ENCODE assay signal across 1 cellular context in genomic region chr18:32383040-32383819, GRCh38.
A peak's percentile ranks its signal among the peaks of the same experiment; 100 is the strongest.
TF ChIP-seq lines count a peak whose summit lies in the region.

No MANE protein-coding gene starts in this region.

TF ChIP-seq in HepG2, 621 proteins besides CTCF, POLR2A, EP300 and RAD21 (continued from another document):
- TF ChIP-seq ARID5B (CRISPR knock-in tag; IDR thresholded peaks at IDR 0.05), result peak; percentile 90
- TF ChIP-seq, protein P1, sequence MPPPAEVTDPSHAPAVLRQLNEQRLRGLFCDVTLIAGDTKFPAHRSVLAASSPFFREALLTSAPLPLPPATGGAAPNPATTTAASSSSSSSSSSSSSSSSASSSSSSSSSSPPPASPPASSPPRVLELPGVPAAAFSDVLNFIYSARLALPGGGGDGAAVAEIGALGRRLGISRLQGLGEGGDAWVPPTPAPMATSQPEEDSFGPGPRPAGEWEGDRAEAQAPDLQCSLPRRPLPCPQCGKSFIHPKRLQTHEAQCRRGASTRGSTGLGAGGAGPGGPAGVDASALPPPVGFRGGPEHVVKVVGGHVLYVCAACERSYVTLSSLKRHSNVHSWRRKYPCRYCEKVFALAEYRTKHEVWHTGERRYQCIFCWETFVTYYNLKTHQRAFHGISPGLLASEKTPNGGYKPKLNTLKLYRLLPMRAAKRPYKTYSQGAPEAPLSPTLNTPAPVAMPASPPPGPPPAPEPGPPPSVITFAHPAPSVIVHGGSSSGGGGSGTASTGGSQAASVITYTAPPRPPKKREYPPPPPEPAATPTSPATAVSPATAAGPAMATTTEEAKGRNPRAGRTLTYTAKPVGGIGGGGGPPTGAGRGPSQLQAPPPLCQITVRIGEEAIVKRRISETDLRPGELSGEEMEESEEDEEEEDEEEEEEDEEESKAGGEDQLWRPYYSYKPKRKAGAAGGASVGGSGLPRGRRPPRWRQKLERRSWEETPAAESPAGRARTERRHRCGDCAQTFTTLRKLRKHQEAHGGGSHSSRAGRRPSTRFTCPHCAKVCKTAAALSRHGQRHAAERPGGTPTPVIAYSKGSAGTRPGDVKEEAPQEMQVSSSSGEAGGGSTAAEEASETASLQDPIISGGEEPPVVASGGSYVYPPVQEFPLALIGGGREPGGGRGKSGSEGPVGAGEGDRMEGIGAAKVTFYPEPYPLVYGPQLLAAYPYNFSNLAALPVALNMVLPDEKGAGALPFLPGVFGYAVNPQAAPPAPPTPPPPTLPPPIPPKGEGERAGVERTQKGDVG (CRISPR knock-in tag; IDR thresholded peaks at IDR 0.05; ENCODE audit: borderline replicate concordance), result no peak
- TF ChIP-seq ZBTB38 (CRISPR knock-in tag; IDR thresholded peaks at IDR 0.05), result no peak
- TF ChIP-seq, protein P2, sequence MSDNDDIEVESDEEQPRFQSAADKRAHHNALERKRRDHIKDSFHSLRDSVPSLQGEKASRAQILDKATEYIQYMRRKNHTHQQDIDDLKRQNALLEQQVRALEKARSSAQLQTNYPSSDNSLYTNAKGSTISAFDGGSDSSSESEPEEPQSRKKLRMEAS (IDR thresholded peaks at IDR 0.05), result no peak
- peak; percentile 85 for TF ChIP-seq PPARG (CRISPR knock-in tag; conservative IDR thresholded peaks at IDR 0.05)
- TF ChIP-seq SKI (IDR thresholded peaks at IDR 0.05; ENCODE audit: partially characterized antibody), result peak; percentile 86
- TF ChIP-seq XRCC5 (optimal IDR thresholded peaks at IDR 0.05; ENCODE audit: low read length), result no peak
- no peak for TF ChIP-seq POLR2AphosphoS2 (IDR thresholded peaks at IDR 0.05; ENCODE audit: low read depth, low read length)
